Comparison of ENCODE assay signal across 18 cellular contexts in genomic region chr4:159010100-159010499, GRCh38.
DNase-seq lines count a peak whose midpoint lies in the region; ATAC-seq and TF ChIP-seq lines count a peak whose summit lies in the region.
"Had no signal": no experiment of that assay in that cellular context is flagged by ENCODE, and none has a peak within 500 bp of the region (broad histone marks: within the 10 kb centered on the region; RNA-seq: fewer than 3 reads in every experiment).

No MANE protein-coding gene starts in this region.

- DNase-seq in PC-9 (no peak), heart right ventricle (no peak), osteoblast (ENCODE audit: insufficient read length, low spot score, missing footprints) (no peak), stomach (no peak), DMS53 treated with DMSO at 0.1 percent for 48 hours (lab: John Stamatoyannopoulos, UW; ENCODE audit: unreplicated experiment) (no peak), NCI-H2171 (lab: John Stamatoyannopoulos, UW) (no peak), DMS153 (lab: John Stamatoyannopoulos, UW) (no peak)
- DNase-seq: activated naive CD4-positive, alpha-beta T cell treated with anti-CD3 and anti-CD28 coated beads, Interleukin-2, amount 10 ng/mL, durations not matched to agents 7 days and 5 days; activated T-cell treated with anti-CD3 and anti-CD28 coated beads, Interleukin-2, amount 50 U/mL, for 48 hours; CD4-positive, alpha-beta memory T cell; effector CD4-positive, alpha-beta T cell; H7; Kasumi-1; stimulated activated CD4-positive, alpha-beta T cell treated with anti-CD3 and anti-CD28 coated beads, Interleukin-1b, Interleukin-23, amount 100 ng/mL, for 48 hours had no signal

- H2AFZ ChIP-seq in PC-9, result no peak overlapping the region
- H2AFZ ChIP-seq in osteoblast (ENCODE audit: low read length), result peak overlapping the region; percentile 41

- POLR2A ChIA-PET in PC-9 (lab: Charles Lee; ENCODE audit: unreplicated experiment), result interaction anchor here (0.6 kb wide), 1 partner anchor 13 kb away, joined by 19 read pairs; no protein-coding TSS in a partner anchor

- no peak for TF ChIP-seq POLR2A in stomach (IDR thresholded peaks at IDR 0.05)

- WGBS in heart right ventricle, 2 donors, result 51% methylated on average over 3 of the region's 3 CpGs
- WGBS in stomach, 5 donors, result 58 to 78% (median 65%) methylated on average over 3 of the region's 3 CpGs

- intact Hi-C loops in PC-9 (cut with micrococcal nuclease; ENCODE audit: unreplicated experiment), result no loop called here
- intact Hi-C loops in heart right ventricle (cut with DNase I), result loop anchor here in 1 of 10 donors (10.0 kb wide), 1 partner anchor 165 kb away; no protein-coding TSS in a partner anchor
- intact Hi-C loops in stomach (cut with DNase I; ENCODE audit: low total_unique reads), result no loop called here

- TF ChIP-seq EP300 in stomach (IDR thresholded peaks at IDR 0.05), result no peak

- CTCF ChIA-PET in PC-9 (lab: Charles Lee), result no interaction called here

- TF ChIP-seq CTCF in C4-2B (conservative IDR thresholded peaks at IDR 0.05) (no peak), PC-9 (conservative IDR thresholded peaks at IDR 0.05) (no peak), heart right ventricle (IDR thresholded peaks at IDR 0.05) (no peak), osteoblast (IDR thresholded peaks at IDR 0.05; ENCODE audit: extremely low read depth, low read depth, low read length) (no peak), stomach (IDR thresholded peaks at IDR 0.05) (no peak)

- H3K4me1 ChIP-seq in PC-9 (replicated peaks; ENCODE audit: insufficient read depth) (peaks cover 44% of the 10 kb centered on the region), heart right ventricle (peaks cover 2 to 18% (median 13%) of the 10 kb centered on the region in 9 donors), osteoblast (ENCODE audit: insufficient read depth, low read length) (peaks cover 20% of the 10 kb centered on the region), stomach (peaks cover 0 to 19% (median 11%) of the 10 kb centered on the region in 4 donors)

- no peaks in the 10 kb centered on the region for H3K27me3 ChIP-seq in PC-9 (ENCODE audit: insufficient read depth, low read depth)
- no peaks in the 10 kb centered on the region for H3K27me3 ChIP-seq in heart right ventricle
- H3K27me3 ChIP-seq in osteoblast (ENCODE audit: insufficient read depth, low read length), result no peaks in the 10 kb centered on the region
- no peaks in the 10 kb centered on the region for H3K27me3 ChIP-seq in stomach
- H3K27me3 ChIP-seq: tibial artery had no signal

- no TSS peak for BruUV-seq in PC-9 (replicated peaks; lab: Mats Ljungman, UMichigan)

- H3K9me2 ChIP-seq in PC-9 (ENCODE audit: insufficient read depth), result no peaks in the 10 kb centered on the region

- H3K27ac ChIP-seq in C4-2B (peak overlapping the region; percentile 39; the same call in 1 of the 2 replicates), PC-9 (peak overlapping the region; percentile 71), heart right ventricle (peak overlapping the region in 4 of 10 donors; percentile 4 to 29 (median 6)), osteoblast (ENCODE audit: low read depth, low read length) (no peak overlapping the region), stomach (peak overlapping the region in 1 of 5 donors; percentile 70)
- H3K27ac ChIP-seq: tibial artery had no signal

- H4K20me1 ChIP-seq in PC-9 (ENCODE audit: insufficient read depth) (no peaks in the 10 kb centered on the region), osteoblast (ENCODE audit: insufficient read depth, low read length) (no peaks in the 10 kb centered on the region)

- H3K36me3 ChIP-seq in PC-9 (ENCODE audit: low read depth), result no peaks in the 10 kb centered on the region
- no peaks in the 10 kb centered on the region for H3K36me3 ChIP-seq in heart right ventricle
- no peaks in the 10 kb centered on the region for H3K36me3 ChIP-seq in osteoblast (ENCODE audit: insufficient read depth, low read length)
- no peaks in the 10 kb centered on the region for H3K36me3 ChIP-seq in stomach
- H3K36me3 ChIP-seq: tibial artery had no signal

- H3K4me3 ChIP-seq in PC-9, result no peak overlapping the region
- peak overlapping the region in 1 of 10 donors; percentile 16 for H3K4me3 ChIP-seq in heart right ventricle
- H3K4me3 ChIP-seq in osteoblast (ENCODE audit: insufficient read depth, low read length), result no peak overlapping the region
- H3K4me3 ChIP-seq in stomach, result no peak overlapping the region
- H3K4me3 ChIP-seq: lung, tibial artery had no signal

- H3F3A ChIP-seq in PC-9 (ENCODE audit: insufficient read depth, low read depth), result peaks cover 17% of the 10 kb centered on the region; the same call in 1 of the 2 replicates

- H3K9me3 ChIP-seq in PC-9 (ENCODE audit: insufficient read depth, low read depth) (no peaks in the 10 kb centered on the region), heart right ventricle (no peaks in the 10 kb centered on the region), osteoblast (ENCODE audit: low read depth, low read length) (no peaks in the 10 kb centered on the region), stomach (no peaks in the 10 kb centered on the region)
- H3K9me3 ChIP-seq: tibial artery had no signal

- H3K79me2 ChIP-seq in PC-9 (ENCODE audit: low read depth), result no peaks in the 10 kb centered on the region
- H3K79me2 ChIP-seq in osteoblast (ENCODE audit: insufficient read depth, low read length), result no peaks in the 10 kb centered on the region

- peak in 6 of 8 donors; percentile 20 to 70 (median 39) for ATAC-seq in heart right ventricle
- ATAC-seq: stimulated activated memory B cell treated with anti-CD40 and anti-IgM and Interleukin-4, amounts not matched to agents 10 μg/mL and 1 μg/mL and 100 μg/mL, for 72 hours had no signal

- H3K4me2 ChIP-seq in PC-9, result peak overlapping the region; percentile 68
- peak overlapping the region; percentile 65 for H3K4me2 ChIP-seq in osteoblast (ENCODE audit: insufficient read depth, low read length)
